Comparison of ENCODE assay signal across 18 cellular contexts in the genomic region with DNA sequence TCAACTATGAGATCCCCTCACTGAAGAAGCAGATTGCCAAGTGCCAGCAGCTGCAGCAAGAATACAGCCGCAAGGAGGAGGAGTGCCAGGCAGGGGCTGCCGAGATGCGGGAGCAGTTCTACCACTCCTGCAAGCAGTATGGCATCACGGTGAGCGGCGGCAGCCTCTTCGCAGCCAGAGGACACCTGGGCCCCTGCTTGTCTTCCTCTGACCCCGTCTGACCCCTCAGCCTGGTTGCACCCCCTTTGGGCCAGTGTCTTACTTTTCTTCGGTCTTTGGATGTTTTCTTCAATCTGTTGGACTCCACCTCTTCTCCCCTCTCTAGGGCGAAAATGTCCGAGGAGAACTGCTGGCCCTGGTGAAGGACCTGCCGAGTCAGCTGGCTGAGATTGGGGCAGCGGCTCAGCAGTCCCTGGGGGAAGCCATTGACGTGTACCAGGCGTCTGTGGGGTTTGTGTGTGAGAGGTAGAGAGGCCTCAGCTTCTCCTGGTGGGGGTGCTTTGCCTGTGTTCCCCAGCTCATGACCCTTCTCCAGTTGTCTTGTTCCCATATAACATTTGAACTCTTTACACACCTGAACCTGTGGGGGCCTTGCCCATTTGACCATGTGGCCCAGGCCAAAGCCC. TPM values are rescaled to one million over a fixed set of nuclear protein-coding genes. Genes with fewer than 3 reads are reported as not detected.
"Had no signal": no experiment of that assay in that cellular context is flagged by ENCODE, and none has a peak within 500 bp of the region (broad histone marks: within the 10 kb centered on the region; RNA-seq: fewer than 3 reads in every experiment).

No MANE protein-coding gene starts in this region.

- ATAC-seq: heart right ventricle, sciatic nerve had no signal

- H3K4me3 Mint-ChIP-seq: activated CD4-positive, alpha-beta T cell treated with anti-CD3 and anti-CD28 coated beads, Interleukin-2, amount 10 ng/mL, durations not matched to agents 24 days and 14 days; activated naive CD8-positive, alpha-beta T cell treated with anti-CD3 and anti-CD28 coated beads, Interleukin-2, amount 10 ng/mL, durations not matched to agents 7 days and 5 days; activated T-cell treated with anti-CD3 and anti-CD28 coated beads, Interleukin-2, amount 50 U/mL, for 24 hours; memory B cell; nephron; type B pancreatic cell had no signal

- H3K27ac Mint-ChIP-seq: activated CD4-positive, alpha-beta T cell treated with anti-CD3 and anti-CD28 coated beads, Interleukin-2, amount 10 ng/mL, durations not matched to agents 24 days and 14 days; activated naive CD8-positive, alpha-beta T cell treated with anti-CD3 and anti-CD28 coated beads, Interleukin-2, amount 10 ng/mL, durations not matched to agents 7 days and 5 days; activated T-cell treated with anti-CD3 and anti-CD28 coated beads, Interleukin-2, amount 50 U/mL, for 24 hours; memory B cell; nephron; type B pancreatic cell had no signal

- H3K9me3 ChIP-seq: ascending aorta, heart right ventricle, left ventricle myocardium inferior, prostate gland, spleen had no signal

- DNase-seq: activated CD4-positive, alpha-beta T cell treated with anti-CD3 and anti-CD28 coated beads, Interleukin-2, amount 10 ng/mL, durations not matched to agents 24 days and 14 days; activated gamma-delta T cell; activated naive CD8-positive, alpha-beta T cell treated with anti-CD3 and anti-CD28 coated beads, Interleukin-2, amount 10 ng/mL, durations not matched to agents 7 days and 5 days; activated T-cell treated with anti-CD3 and anti-CD28 coated beads, Interleukin-2, amount 50 U/mL, for 24 hours; foreskin melanocyte; heart right ventricle; kidney; left ventricle myocardium inferior; spleen; stimulated activated CD4-positive, alpha-beta T cell treated with anti-CD3 and anti-CD28 coated beads, Interleukin-1b, Interleukin-23, amount 100 ng/mL, for 48 hours; stimulated activated naive CD4-positive, alpha-beta T cell; T-helper 1 cell had no signal

- H3K27me3 Mint-ChIP-seq: activated CD4-positive, alpha-beta T cell treated with anti-CD3 and anti-CD28 coated beads, Interleukin-2, amount 10 ng/mL, durations not matched to agents 24 days and 14 days; activated naive CD8-positive, alpha-beta T cell treated with anti-CD3 and anti-CD28 coated beads, Interleukin-2, amount 10 ng/mL, durations not matched to agents 7 days and 5 days; activated T-cell treated with anti-CD3 and anti-CD28 coated beads, Interleukin-2, amount 50 U/mL, for 24 hours; memory B cell had no signal

- H3K27me3 ChIP-seq: ascending aorta, heart right ventricle, spleen had no signal

- H3K27ac ChIP-seq: ascending aorta, heart right ventricle, left ventricle myocardium inferior, prostate gland, spleen had no signal

- H3K9me3 Mint-ChIP-seq: activated CD4-positive, alpha-beta T cell treated with anti-CD3 and anti-CD28 coated beads, Interleukin-2, amount 10 ng/mL, durations not matched to agents 24 days and 14 days; activated naive CD8-positive, alpha-beta T cell treated with anti-CD3 and anti-CD28 coated beads, Interleukin-2, amount 10 ng/mL, durations not matched to agents 7 days and 5 days; activated T-cell treated with anti-CD3 and anti-CD28 coated beads, Interleukin-2, amount 50 U/mL, for 24 hours; memory B cell; nephron; type B pancreatic cell had no signal

- H3K4me1 ChIP-seq: prostate gland had no signal

- H3K4me3 ChIP-seq: ascending aorta, heart right ventricle, left ventricle myocardium inferior, prostate gland, spleen had no signal

RNA-seq across cellular contexts. Expression of gene PRR15L, which starts 17.6 kb away (rescaled TPM):
- total RNA-seq: activated CD4-positive, alpha-beta T cell treated with anti-CD3 and anti-CD28 coated beads, Interleukin-2, amount 10 ng/mL, durations not matched to agents 24 days and 14 days; activated naive CD8-positive, alpha-beta T cell treated with anti-CD3 and anti-CD28 coated beads, Interleukin-2, amount 10 ng/mL, durations not matched to agents 7 days and 5 days; ascending aorta; heart right ventricle; sciatic nerve; spleen had no signal
- polyA plus RNA-seq: heart right ventricle had no signal
